ENCODE assay signal across 35 cellular contexts in the genomic region with DNA sequence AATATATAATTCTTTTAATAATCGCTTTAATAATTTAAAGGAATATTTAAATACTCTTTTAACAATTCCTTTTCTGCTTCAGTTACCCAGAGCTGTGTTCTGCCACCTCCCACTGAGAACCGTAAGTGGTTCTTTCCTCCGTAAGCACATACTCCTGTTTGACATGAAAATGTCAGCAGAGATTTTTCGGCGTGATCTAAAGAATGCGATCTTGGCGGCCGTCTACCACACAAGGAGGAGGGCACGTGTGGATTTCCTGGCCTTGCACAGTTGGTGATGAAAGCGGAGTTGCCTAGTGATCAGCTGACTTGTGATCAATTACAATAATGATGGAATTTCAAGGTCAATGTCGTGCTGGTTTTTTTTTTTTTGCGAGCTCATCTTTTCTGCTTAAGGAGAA.
"Had no signal": no experiment of that assay in that cellular context is flagged by ENCODE, and none has a peak within 500 bp of the region (broad histone marks: within the 10 kb centered on the region; RNA-seq: fewer than 3 reads in every experiment).

No MANE protein-coding gene starts in this region.

- H3K9me3 Mint-ChIP-seq: activated CD4-positive, alpha-beta memory T cell treated with anti-CD3 and anti-CD28 coated beads for 36 hours; activated CD4-positive, alpha-beta T cell treated with anti-CD3 and anti-CD28 coated beads, Interleukin-2, amount 10 ng/mL, durations not matched to agents 24 days and 14 days; activated naive CD4-positive, alpha-beta T cell treated with anti-CD3 and anti-CD28 coated beads, Interleukin-2, amount 10 ng/mL, durations not matched to agents 7 days and 5 days; activated naive CD4-positive, alpha-beta T cell treated with anti-CD3 and anti-CD28 coated beads, Interleukin-2, amount 50 U/mL, for 72 hours; activated naive CD8-positive, alpha-beta T cell treated with anti-CD3 and anti-CD28 coated beads, Interleukin-2, amount 10 ng/mL, durations not matched to agents 7 days and 5 days; activated T-cell treated with anti-CD3 and anti-CD28 coated beads, Interleukin-2, amount 50 U/mL, for 24 hours; activated T-cell treated with anti-CD3 and anti-CD28 coated beads, Interleukin-2, amount 50 U/mL, for 72 hours; dendritic cell treated with granulocyte-macrophage colony-stimulating factor and Interleukin-4, amounts not matched to agents 40 ng/mL and 50 ng/mL, for 4 days; endodermal cell; T-cell; T-helper 1 cell treated with Interleukin-12 subunit alpha and Interleukin-12 subunit beta and Interleukin-4 antibody, amounts not matched to agents 30 μg/mL and 1 μg/mL, for 36 hours; T-helper 2 cell treated with Interferon-gamma antibody and Interleukin-4, amounts not matched to agents 5 μg/mL and 100 μg/mL, for 36 hours had no signal

- H3K27ac ChIP-seq: ascending aorta, breast epithelium, cardiac muscle cell, coronary artery, dorsolateral prefrontal cortex, gastroesophageal sphincter had no signal

- ATAC-seq: activated CD4-positive, alpha-beta T cell treated with anti-CD3 and anti-CD28 coated beads for 36 hours; activated CD8-positive, alpha-beta memory T cell treated with anti-CD3 and anti-CD28 coated beads, Interleukin-2, amount 10 ng/mL, durations not matched to agents 7 days and 5 days; activated CD8-positive, alpha-beta T cell treated with anti-CD3 and anti-CD28 coated beads, Interleukin-2, amount 10 ng/mL, durations not matched to agents 7 days and 5 days; activated naive CD4-positive, alpha-beta T cell treated with anti-CD3 and anti-CD28 coated beads, Interleukin-2, amount 50 U/mL, for 72 hours; activated T-cell treated with anti-CD3 and anti-CD28 coated beads, Interleukin-2, amount 50 U/mL, for 72 hours; esophagus mucosa; gastroesophageal sphincter; T-cell had no signal

- H3K4me3 Mint-ChIP-seq: activated CD4-positive, alpha-beta memory T cell treated with anti-CD3 and anti-CD28 coated beads for 36 hours; activated CD4-positive, alpha-beta T cell treated with anti-CD3 and anti-CD28 coated beads for 36 hours; activated CD4-positive, alpha-beta T cell treated with anti-CD3 and anti-CD28 coated beads, Interleukin-2, amount 10 ng/mL, durations not matched to agents 24 days and 14 days; activated CD8-positive, alpha-beta memory T cell treated with anti-CD3 and anti-CD28 coated beads, Interleukin-2, amount 10 ng/mL, durations not matched to agents 7 days and 5 days; activated CD8-positive, alpha-beta T cell treated with anti-CD3 and anti-CD28 coated beads, Interleukin-2, amount 10 ng/mL, durations not matched to agents 7 days and 5 days; activated naive CD4-positive, alpha-beta T cell treated with anti-CD3 and anti-CD28 coated beads, Interleukin-2, amount 10 ng/mL, durations not matched to agents 7 days and 5 days; activated naive CD8-positive, alpha-beta T cell treated with anti-CD3 and anti-CD28 coated beads, Interleukin-2, amount 10 ng/mL, durations not matched to agents 7 days and 5 days; activated T-cell treated with anti-CD3 and anti-CD28 coated beads, Interleukin-2, amount 50 U/mL, for 24 hours; activated T-cell treated with anti-CD3 and anti-CD28 coated beads, Interleukin-2, amount 50 U/mL, for 72 hours; brain; dendritic cell treated with granulocyte-macrophage colony-stimulating factor and Interleukin-4, amounts not matched to agents 40 ng/mL and 50 ng/mL, for 4 days; endodermal cell; T-cell; T-helper 1 cell treated with Interleukin-12 subunit alpha and Interleukin-12 subunit beta and Interleukin-4 antibody, amounts not matched to agents 30 μg/mL and 1 μg/mL, for 36 hours; T-helper 2 cell treated with Interferon-gamma antibody and Interleukin-4, amounts not matched to agents 5 μg/mL and 100 μg/mL, for 36 hours had no signal

- H3K27me3 ChIP-seq: ascending aorta, breast epithelium, cardiac muscle cell had no signal

- DNase-seq: activated CD4-positive, alpha-beta memory T cell treated with anti-CD3 and anti-CD28 coated beads for 36 hours; activated CD4-positive, alpha-beta T cell treated with anti-CD3 and anti-CD28 coated beads for 36 hours; activated CD4-positive, alpha-beta T cell treated with anti-CD3 and anti-CD28 coated beads, Interleukin-2, amount 10 ng/mL, durations not matched to agents 24 days and 14 days; activated CD4-positive, CD25-positive, alpha-beta regulatory T cell; activated CD4-positive, CD25-positive, alpha-beta regulatory T cell treated with anti-CD3 and anti-CD28 coated beads, Interleukin-2, amount 50 U/mL, for 72 hours; activated CD8-positive, alpha-beta memory T cell treated with anti-CD3 and anti-CD28 coated beads, Interleukin-2, amount 10 ng/mL, durations not matched to agents 7 days and 5 days; activated CD8-positive, alpha-beta memory T cell treated with anti-CD3 and anti-CD28 coated beads, Interleukin-2, amount 50 U/mL, for 4 hours; activated CD8-positive, alpha-beta T cell treated with anti-CD3 and anti-CD28 coated beads, Interleukin-2, amount 10 ng/mL, durations not matched to agents 7 days and 5 days; activated gamma-delta T cell; activated naive CD4-positive, alpha-beta T cell; activated naive CD4-positive, alpha-beta T cell treated with anti-CD3 and anti-CD28 coated beads, Interleukin-2, amount 10 ng/mL, durations not matched to agents 7 days and 5 days; activated naive CD8-positive, alpha-beta T cell treated with anti-CD3 and anti-CD28 coated beads, Interleukin-2, amount 10 ng/mL, durations not matched to agents 7 days and 5 days; activated T-cell treated with anti-CD3 and anti-CD28 coated beads for 4 hours; activated T-cell treated with anti-CD3 and anti-CD28 coated beads, Interleukin-2, amount 50 U/mL, for 24 hours; activated T-cell treated with anti-CD3 and anti-CD28 coated beads, Interleukin-2, amount 50 U/mL, for 72 hours; central memory CD4-positive, alpha-beta T cell; cerebellar nuclear complex; dorsolateral prefrontal cortex; effector memory CD4-positive, alpha-beta T cell; endodermal cell; foreskin melanocyte; SW 1271; T-cell; T1000 had no signal

- H3K4me3 ChIP-seq: ascending aorta, breast epithelium, cardiac muscle cell, coronary artery, dorsolateral prefrontal cortex, gastroesophageal sphincter had no signal

- H3K4me1 Mint-ChIP-seq: activated CD4-positive, alpha-beta T cell treated with anti-CD3 and anti-CD28 coated beads for 36 hours; activated CD8-positive, alpha-beta memory T cell treated with anti-CD3 and anti-CD28 coated beads, Interleukin-2, amount 10 ng/mL, durations not matched to agents 7 days and 5 days; activated naive CD4-positive, alpha-beta T cell treated with anti-CD3 and anti-CD28 coated beads, Interleukin-2, amount 10 ng/mL, durations not matched to agents 7 days and 5 days; T-cell had no signal

- H3K9me3 ChIP-seq: ascending aorta, breast epithelium, gastroesophageal sphincter had no signal

- H3K36me3 ChIP-seq: ascending aorta, breast epithelium, cardiac muscle cell, gastroesophageal sphincter had no signal

- H3K27me3 Mint-ChIP-seq: activated naive CD8-positive, alpha-beta T cell treated with anti-CD3 and anti-CD28 coated beads, Interleukin-2, amount 10 ng/mL, durations not matched to agents 7 days and 5 days; activated T-cell treated with anti-CD3 and anti-CD28 coated beads, Interleukin-2, amount 50 U/mL, for 24 hours; brain; T-cell had no signal

- H3K36me3 Mint-ChIP-seq: activated CD4-positive, alpha-beta memory T cell treated with anti-CD3 and anti-CD28 coated beads for 36 hours; activated CD8-positive, alpha-beta memory T cell treated with anti-CD3 and anti-CD28 coated beads, Interleukin-2, amount 10 ng/mL, durations not matched to agents 7 days and 5 days; activated naive CD4-positive, alpha-beta T cell treated with anti-CD3 and anti-CD28 coated beads, Interleukin-2, amount 10 ng/mL, durations not matched to agents 7 days and 5 days; activated naive CD4-positive, alpha-beta T cell treated with anti-CD3 and anti-CD28 coated beads, Interleukin-2, amount 50 U/mL, for 72 hours; activated naive CD8-positive, alpha-beta T cell treated with anti-CD3 and anti-CD28 coated beads, Interleukin-2, amount 10 ng/mL, durations not matched to agents 7 days and 5 days; brain; T-cell had no signal

- H3K27ac Mint-ChIP-seq: activated CD4-positive, alpha-beta memory T cell treated with anti-CD3 and anti-CD28 coated beads for 36 hours; activated CD4-positive, alpha-beta T cell treated with anti-CD3 and anti-CD28 coated beads for 36 hours; activated CD4-positive, alpha-beta T cell treated with anti-CD3 and anti-CD28 coated beads, Interleukin-2, amount 10 ng/mL, durations not matched to agents 24 days and 14 days; activated CD8-positive, alpha-beta memory T cell treated with anti-CD3 and anti-CD28 coated beads, Interleukin-2, amount 10 ng/mL, durations not matched to agents 7 days and 5 days; activated CD8-positive, alpha-beta T cell treated with anti-CD3 and anti-CD28 coated beads, Interleukin-2, amount 10 ng/mL, durations not matched to agents 7 days and 5 days; activated naive CD4-positive, alpha-beta T cell treated with anti-CD3 and anti-CD28 coated beads, Interleukin-2, amount 10 ng/mL, durations not matched to agents 7 days and 5 days; activated naive CD4-positive, alpha-beta T cell treated with anti-CD3 and anti-CD28 coated beads, Interleukin-2, amount 50 U/mL, for 72 hours; activated naive CD8-positive, alpha-beta T cell treated with anti-CD3 and anti-CD28 coated beads, Interleukin-2, amount 10 ng/mL, durations not matched to agents 7 days and 5 days; activated T-cell treated with anti-CD3 and anti-CD28 coated beads, Interleukin-2, amount 50 U/mL, for 24 hours; activated T-cell treated with anti-CD3 and anti-CD28 coated beads, Interleukin-2, amount 50 U/mL, for 72 hours; dendritic cell treated with granulocyte-macrophage colony-stimulating factor and Interleukin-4, amounts not matched to agents 40 ng/mL and 50 ng/mL, for 4 days; endodermal cell; T-cell; T-helper 1 cell treated with Interleukin-12 subunit alpha and Interleukin-12 subunit beta and Interleukin-4 antibody, amounts not matched to agents 30 μg/mL and 1 μg/mL, for 36 hours; T-helper 2 cell treated with Interferon-gamma antibody and Interleukin-4, amounts not matched to agents 5 μg/mL and 100 μg/mL, for 36 hours had no signal
